In the genomic region with DNA sequence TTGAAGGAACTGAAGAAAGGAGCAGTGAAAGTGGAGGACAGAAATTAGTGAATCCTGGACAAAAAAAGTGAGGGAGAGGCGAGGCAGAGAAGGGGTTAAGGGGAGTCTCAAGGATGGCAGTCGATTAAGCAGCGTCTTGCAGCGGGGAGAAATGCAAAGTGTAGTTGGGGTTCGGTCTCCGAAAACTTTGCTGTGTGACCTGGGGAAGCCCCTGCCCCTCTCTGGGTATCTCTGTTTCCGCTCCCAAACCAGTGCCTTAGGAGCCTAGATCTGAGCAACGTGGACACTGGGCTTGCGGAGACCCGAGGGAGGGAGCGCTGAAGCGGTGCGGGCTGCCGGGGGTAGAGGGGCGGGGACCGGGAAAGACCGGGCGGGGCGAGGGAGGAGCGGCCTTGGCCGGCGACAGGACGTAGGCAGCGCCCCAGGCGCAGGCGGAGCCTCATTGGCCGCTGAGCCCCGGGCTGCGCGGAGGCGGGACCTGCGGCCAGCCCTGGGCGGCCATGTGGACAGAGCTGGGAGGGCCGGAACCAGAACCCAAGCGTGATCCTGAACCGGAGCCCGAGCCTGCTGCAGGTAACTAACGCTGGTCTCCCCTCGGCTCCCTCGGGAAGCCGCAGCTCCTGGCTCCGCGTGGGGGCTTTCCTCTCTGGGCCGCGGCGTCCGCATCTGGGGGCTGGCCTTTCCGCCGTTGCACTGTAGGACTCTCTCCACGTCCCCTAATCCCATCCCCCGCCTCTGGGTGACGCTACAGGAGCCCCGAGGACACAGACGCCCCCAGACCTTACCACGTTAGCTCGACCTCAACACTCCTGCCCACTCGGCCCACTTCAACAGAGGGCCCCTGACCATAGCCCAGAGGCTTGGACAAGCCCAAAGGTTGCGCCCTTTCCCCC, we compare ENCODE assay signal across 2 cellular contexts.
TF ChIP-seq lines count a peak whose summit lies in the region.

A gene (plus strand): TSS at position 468 of the 893 bp plus-strand sequence. CDS start 3,047 bp downstream, outside the sequence.

TF ChIP-seq in GM23338, 12 proteins besides CTCF, POLR2A, EP300 and RAD21 (continued from another document and continues in another):
- TF ChIP-seq, protein P1, sequence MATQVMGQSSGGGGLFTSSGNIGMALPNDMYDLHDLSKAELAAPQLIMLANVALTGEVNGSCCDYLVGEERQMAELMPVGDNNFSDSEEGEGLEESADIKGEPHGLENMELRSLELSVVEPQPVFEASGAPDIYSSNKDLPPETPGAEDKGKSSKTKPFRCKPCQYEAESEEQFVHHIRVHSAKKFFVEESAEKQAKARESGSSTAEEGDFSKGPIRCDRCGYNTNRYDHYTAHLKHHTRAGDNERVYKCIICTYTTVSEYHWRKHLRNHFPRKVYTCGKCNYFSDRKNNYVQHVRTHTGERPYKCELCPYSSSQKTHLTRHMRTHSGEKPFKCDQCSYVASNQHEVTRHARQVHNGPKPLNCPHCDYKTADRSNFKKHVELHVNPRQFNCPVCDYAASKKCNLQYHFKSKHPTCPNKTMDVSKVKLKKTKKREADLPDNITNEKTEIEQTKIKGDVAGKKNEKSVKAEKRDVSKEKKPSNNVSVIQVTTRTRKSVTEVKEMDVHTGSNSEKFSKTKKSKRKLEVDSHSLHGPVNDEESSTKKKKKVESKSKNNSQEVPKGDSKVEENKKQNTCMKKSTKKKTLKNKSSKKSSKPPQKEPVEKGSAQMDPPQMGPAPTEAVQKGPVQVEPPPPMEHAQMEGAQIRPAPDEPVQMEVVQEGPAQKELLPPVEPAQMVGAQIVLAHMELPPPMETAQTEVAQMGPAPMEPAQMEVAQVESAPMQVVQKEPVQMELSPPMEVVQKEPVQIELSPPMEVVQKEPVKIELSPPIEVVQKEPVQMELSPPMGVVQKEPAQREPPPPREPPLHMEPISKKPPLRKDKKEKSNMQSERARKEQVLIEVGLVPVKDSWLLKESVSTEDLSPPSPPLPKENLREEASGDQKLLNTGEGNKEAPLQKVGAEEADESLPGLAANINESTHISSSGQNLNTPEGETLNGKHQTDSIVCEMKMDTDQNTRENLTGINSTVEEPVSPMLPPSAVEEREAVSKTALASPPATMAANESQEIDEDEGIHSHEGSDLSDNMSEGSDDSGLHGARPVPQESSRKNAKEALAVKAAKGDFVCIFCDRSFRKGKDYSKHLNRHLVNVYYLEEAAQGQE (IDR thresholded peaks at IDR 0.05; ENCODE audit: unreplicated experiment): no peak
- TF ChIP-seq EZH2phosphoT487 (IDR thresholded peaks at IDR 0.05; ENCODE audit: unreplicated experiment): no peak
- TF ChIP-seq EZH2 (IDR thresholded peaks at IDR 0.05; ENCODE audit: low read depth, unreplicated experiment): no peak
- TF ChIP-seq, protein P2, sequence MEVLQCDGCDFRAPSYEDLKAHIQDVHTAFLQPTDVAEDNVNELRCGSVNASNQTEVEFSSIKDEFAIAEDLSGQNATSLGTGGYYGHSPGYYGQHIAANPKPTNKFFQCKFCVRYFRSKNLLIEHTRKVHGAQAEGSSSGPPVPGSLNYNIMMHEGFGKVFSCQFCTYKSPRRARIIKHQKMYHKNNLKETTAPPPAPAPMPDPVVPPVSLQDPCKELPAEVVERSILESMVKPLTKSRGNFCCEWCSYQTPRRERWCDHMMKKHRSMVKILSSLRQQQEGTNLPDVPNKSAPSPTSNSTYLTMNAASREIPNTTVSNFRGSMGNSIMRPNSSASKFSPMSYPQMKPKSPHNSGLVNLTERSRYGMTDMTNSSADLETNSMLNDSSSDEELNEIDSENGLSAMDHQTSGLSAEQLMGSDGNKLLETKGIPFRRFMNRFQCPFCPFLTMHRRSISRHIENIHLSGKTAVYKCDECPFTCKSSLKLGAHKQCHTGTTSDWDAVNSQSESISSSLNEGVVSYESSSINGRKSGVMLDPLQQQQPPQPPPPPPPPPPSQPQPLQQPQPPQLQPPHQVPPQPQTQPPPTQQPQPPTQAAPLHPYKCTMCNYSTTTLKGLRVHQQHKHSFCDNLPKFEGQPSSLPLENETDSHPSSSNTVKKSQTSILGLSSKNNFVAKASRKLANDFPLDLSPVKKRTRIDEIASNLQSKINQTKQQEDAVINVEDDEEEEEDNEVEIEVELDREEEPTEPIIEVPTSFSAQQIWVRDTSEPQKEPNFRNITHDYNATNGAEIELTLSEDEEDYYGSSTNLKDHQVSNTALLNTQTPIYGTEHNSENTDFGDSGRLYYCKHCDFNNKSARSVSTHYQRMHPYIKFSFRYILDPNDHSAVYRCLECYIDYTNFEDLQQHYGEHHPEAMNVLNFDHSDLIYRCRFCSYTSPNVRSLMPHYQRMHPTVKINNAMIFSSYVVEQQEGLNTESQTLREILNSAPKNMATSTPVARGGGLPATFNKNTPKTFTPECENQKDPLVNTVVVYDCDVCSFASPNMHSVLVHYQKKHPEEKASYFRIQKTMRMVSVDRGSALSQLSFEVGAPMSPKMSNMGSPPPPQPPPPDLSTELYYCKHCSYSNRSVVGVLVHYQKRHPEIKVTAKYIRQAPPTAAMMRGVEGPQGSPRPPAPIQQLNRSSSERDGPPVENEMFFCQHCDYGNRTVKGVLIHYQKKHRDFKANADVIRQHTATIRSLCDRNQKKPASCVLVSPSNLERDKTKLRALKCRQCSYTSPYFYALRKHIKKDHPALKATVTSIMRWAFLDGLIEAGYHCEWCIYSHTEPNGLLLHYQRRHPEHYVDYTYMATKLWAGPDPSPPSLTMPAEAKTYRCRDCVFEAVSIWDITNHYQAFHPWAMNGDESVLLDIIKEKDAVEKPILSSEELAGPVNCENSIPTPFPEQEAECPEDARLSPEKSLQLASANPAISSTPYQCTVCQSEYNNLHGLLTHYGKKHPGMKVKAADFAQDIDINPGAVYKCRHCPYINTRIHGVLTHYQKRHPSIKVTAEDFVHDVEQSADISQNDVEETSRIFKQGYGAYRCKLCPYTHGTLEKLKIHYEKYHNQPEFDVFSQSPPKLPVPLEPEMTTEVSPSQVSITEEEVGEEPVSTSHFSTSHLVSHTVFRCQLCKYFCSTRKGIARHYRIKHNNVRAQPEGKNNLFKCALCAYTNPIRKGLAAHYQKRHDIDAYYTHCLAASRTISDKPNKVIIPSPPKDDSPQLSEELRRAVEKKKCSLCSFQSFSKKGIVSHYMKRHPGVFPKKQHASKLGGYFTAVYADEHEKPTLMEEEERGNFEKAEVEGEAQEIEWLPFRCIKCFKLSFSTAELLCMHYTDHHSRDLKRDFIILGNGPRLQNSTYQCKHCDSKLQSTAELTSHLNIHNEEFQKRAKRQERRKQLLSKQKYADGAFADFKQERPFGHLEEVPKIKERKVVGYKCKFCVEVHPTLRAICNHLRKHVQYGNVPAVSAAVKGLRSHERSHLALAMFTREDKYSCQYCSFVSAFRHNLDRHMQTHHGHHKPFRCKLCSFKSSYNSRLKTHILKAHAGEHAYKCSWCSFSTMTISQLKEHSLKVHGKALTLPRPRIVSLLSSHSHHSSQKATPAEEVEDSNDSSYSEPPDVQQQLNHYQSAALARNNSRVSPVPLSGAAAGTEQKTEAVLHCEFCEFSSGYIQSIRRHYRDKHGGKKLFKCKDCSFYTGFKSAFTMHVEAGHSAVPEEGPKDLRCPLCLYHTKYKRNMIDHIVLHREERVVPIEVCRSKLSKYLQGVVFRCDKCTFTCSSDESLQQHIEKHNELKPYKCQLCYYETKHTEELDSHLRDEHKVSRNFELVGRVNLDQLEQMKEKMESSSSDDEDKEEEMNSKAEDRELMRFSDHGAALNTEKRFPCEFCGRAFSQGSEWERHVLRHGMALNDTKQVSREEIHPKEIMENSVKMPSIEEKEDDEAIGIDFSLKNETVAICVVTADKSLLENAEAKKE (CRISPR knock-in tag; IDR thresholded peaks at IDR 0.05): no peak
- peak; percentile 81 for TF ChIP-seq POLR2AphosphoS5 (IDR thresholded peaks at IDR 0.05; ENCODE audit: low read depth)
- TF ChIP-seq ZNF331 (CRISPR knock-in tag; IDR thresholded peaks at IDR 0.05; ENCODE audit: low read depth): no peak

TF ChIP-seq in SK-N-SH, 30 proteins besides CTCF, POLR2A, EP300 and RAD21 (continued from another document and continues in another):
- TF ChIP-seq, protein P3, sequence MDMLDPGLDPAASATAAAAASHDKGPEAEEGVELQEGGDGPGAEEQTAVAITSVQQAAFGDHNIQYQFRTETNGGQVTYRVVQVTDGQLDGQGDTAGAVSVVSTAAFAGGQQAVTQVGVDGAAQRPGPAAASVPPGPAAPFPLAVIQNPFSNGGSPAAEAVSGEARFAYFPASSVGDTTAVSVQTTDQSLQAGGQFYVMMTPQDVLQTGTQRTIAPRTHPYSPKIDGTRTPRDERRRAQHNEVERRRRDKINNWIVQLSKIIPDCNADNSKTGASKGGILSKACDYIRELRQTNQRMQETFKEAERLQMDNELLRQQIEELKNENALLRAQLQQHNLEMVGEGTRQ (IDR thresholded peaks at IDR 0.05; ENCODE audit: borderline replicate concordance, low read depth, low read length): no peak
- TF ChIP-seq ELF1 (IDR thresholded peaks at IDR 0.05) (no peak), JUND (IDR thresholded peaks at IDR 0.05) (no peak), MEF2A (IDR thresholded peaks at IDR 0.05; ENCODE audit: borderline replicate concordance, low read depth) (no peak), FOXM1 (IDR thresholded peaks at IDR 0.05; ENCODE audit: low read depth) (no peak), TEAD4 (IDR thresholded peaks at IDR 0.05; ENCODE audit: borderline replicate concordance, insufficient read depth) (no peak), EZH2phosphoT487 (IDR thresholded peaks at IDR 0.05; ENCODE audit: borderline replicate concordance, low read depth) (no peak), NFIC (IDR thresholded peaks at IDR 0.05; ENCODE audit: borderline replicate concordance) (no peak), CHD2 (IDR thresholded peaks at IDR 0.05; ENCODE audit: low read length, partially characterized antibody) (peak; percentile 14), POLR2AphosphoS5 (IDR thresholded peaks at IDR 0.05; ENCODE audit: low read depth, low read length) (peak; percentile 64; the same call in 1 of the 2 replicates), RFX5 (IDR thresholded peaks at IDR 0.05; ENCODE audit: low read length) (peak; percentile 52; the same call in 1 of the 2 replicates), TAF1 (IDR thresholded peaks at IDR 0.05; ENCODE audit: borderline replicate concordance, low read depth, low read length) (no peak; the same call in 1 of the 2 replicates), FOXJ3 (CRISPR knock-in tag; IDR thresholded peaks at IDR 0.05) (no peak), TCF12 (IDR thresholded peaks at IDR 0.05) (no peak), MXI1 (IDR thresholded peaks at IDR 0.05; ENCODE audit: low read depth, low read length) (peak; percentile 96), SIN3A (IDR thresholded peaks at IDR 0.05; ENCODE audit: borderline replicate concordance, low read depth, low read length) (peak; percentile 32; the same call in 1 of the 2 replicates), RCOR1 (IDR thresholded peaks at IDR 0.05; ENCODE audit: low read length) (no peak), GATA2 (CRISPR knock-in tag; IDR thresholded peaks at IDR 0.05) (no peak), YY1 (IDR thresholded peaks at IDR 0.05; ENCODE audit: low read depth) (no peak; the same call in 1 of the 2 replicates), NRF1 (IDR thresholded peaks at IDR 0.05; ENCODE audit: low read depth, low read length) (peak; percentile 46; the same call in 1 of the 2 replicates)
- TF ChIP-seq, protein P4, sequence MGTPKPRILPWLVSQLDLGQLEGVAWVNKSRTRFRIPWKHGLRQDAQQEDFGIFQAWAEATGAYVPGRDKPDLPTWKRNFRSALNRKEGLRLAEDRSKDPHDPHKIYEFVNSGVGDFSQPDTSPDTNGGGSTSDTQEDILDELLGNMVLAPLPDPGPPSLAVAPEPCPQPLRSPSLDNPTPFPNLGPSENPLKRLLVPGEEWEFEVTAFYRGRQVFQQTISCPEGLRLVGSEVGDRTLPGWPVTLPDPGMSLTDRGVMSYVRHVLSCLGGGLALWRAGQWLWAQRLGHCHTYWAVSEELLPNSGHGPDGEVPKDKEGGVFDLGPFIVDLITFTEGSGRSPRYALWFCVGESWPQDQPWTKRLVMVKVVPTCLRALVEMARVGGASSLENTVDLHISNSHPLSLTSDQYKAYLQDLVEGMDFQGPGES (IDR thresholded peaks at IDR 0.05; ENCODE audit: low read depth, low read length): no peak
- TF ChIP-seq, protein P5, sequence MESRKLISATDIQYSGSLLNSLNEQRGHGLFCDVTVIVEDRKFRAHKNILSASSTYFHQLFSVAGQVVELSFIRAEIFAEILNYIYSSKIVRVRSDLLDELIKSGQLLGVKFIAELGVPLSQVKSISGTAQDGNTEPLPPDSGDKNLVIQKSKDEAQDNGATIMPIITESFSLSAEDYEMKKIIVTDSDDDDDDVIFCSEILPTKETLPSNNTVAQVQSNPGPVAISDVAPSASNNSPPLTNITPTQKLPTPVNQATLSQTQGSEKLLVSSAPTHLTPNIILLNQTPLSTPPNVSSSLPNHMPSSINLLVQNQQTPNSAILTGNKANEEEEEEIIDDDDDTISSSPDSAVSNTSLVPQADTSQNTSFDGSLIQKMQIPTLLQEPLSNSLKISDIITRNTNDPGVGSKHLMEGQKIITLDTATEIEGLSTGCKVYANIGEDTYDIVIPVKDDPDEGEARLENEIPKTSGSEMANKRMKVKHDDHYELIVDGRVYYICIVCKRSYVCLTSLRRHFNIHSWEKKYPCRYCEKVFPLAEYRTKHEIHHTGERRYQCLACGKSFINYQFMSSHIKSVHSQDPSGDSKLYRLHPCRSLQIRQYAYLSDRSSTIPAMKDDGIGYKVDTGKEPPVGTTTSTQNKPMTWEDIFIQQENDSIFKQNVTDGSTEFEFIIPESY (IDR thresholded peaks at IDR 0.05; ENCODE audit: borderline replicate concordance, low read depth): no peak
- TF ChIP-seq, protein P6, sequence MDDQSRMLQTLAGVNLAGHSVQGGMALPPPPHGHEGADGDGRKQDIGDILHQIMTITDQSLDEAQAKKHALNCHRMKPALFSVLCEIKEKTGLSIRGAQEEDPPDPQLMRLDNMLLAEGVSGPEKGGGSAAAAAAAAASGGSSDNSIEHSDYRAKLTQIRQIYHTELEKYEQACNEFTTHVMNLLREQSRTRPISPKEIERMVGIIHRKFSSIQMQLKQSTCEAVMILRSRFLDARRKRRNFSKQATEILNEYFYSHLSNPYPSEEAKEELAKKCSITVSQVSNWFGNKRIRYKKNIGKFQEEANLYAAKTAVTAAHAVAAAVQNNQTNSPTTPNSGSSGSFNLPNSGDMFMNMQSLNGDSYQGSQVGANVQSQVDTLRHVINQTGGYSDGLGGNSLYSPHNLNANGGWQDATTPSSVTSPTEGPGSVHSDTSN (IDR thresholded peaks at IDR 0.05): no peak
- TF ChIP-seq, protein P1 (IDR thresholded peaks at IDR 0.05; ENCODE audit: low read depth, low read length): no peak
